Comparison of ENCODE assay signal across 32 cellular contexts in genomic region chr20:29876911-29877285, GRCh38.
A peak's percentile ranks its signal among the peaks of the same experiment; 100 is the strongest.
DNase-seq lines count a peak whose midpoint lies in the region; ATAC-seq and TF ChIP-seq lines count a peak whose summit lies in the region.
"Had no signal": no experiment of that assay in that cellular context is flagged by ENCODE, and none has a peak within 500 bp of the region (broad histone marks: within the 10 kb centered on the region; RNA-seq: fewer than 3 reads in every experiment).

No MANE protein-coding gene starts in this region.

- DNase-seq in SK-N-SH, result peak; percentile 25
- peak; percentile 4 for DNase-seq in HuH-7.5 (ENCODE audit: low spot score)
- DNase-seq in spleen, result peak; percentile 79
- DNase-seq in CD4-positive, alpha-beta T cell, result no peak
- DNase-seq in activated gamma-delta T cell (lab: John Stamatoyannopoulos, UW), result no peak
- DNase-seq in HFFc6, result no peak
- DNase-seq: activated CD4-positive, alpha-beta T cell treated with anti-CD3 and anti-CD28 coated beads for 48 hours; activated naive CD4-positive, alpha-beta T cell treated with Interleukin-2 at 50 U/mL for 16 hours; activated T-cell treated with anti-CD3 and anti-CD28 coated beads, Interleukin-2, amount 50 U/mL, for 24 hours; dermis blood vessel endothelial cell; DND-41; esophagus squamous epithelium; foreskin keratinocyte; mammary epithelial cell; NCI-H1048; NCI-H1694; NCI-H526; nephron progenitor cell; PC-9; Right ventricle myocardium superior; stimulated activated naive CD4-positive, alpha-beta T cell; SW 1271; T-helper 9 cell; WERI-Rb-1 had no signal

- no peaks in the 10 kb centered on the region for H3K4me1 Mint-ChIP-seq in CD4-positive, alpha-beta T cell (ENCODE audit: low read depth)
- no peaks in the 10 kb centered on the region for H3K4me1 Mint-ChIP-seq in HFFc6 (ENCODE audit: low read depth)
- H3K4me1 Mint-ChIP-seq: CD14-positive monocyte, nephron progenitor cell had no signal

- intact Hi-C loops in spleen (cut with DNase I; ENCODE audit: low total_unique reads), result no loop called here
- intact Hi-C loops in CD4-positive, alpha-beta T cell (cut with DNase I, micrococcal nuclease), result no loop called here

- POLR2A ChIA-PET in SK-N-SH (lab: Yijun Ruan, JAX), result interaction anchor here (0.8 kb wide), 1 partner anchor 935 kb away, joined by 5 read pairs; no protein-coding TSS in a partner anchor
- POLR2A ChIA-PET in CD4-positive, alpha-beta T cell (lab: Charles Lee), result no interaction called here

- no peak for TF ChIP-seq POLR2A in spleen (IDR thresholded peaks at IDR 0.05)

- no peaks in the 10 kb centered on the region for H3K27me3 ChIP-seq in SK-N-SH (ENCODE audit: insufficient read depth)
- peaks cover 0 to 12% (median 0%) of the 10 kb centered on the region in 7 donors for H3K27me3 ChIP-seq in spleen (replicated peaks in 1 of 7)
- H3K27me3 ChIP-seq in CD4-positive, alpha-beta T cell (ENCODE audit: control insufficient read depth, insufficient read depth, low read length), result no peaks in the 10 kb centered on the region
- H3K27me3 ChIP-seq: adrenal gland, body of pancreas, foreskin keratinocyte, heart left ventricle, upper lobe of left lung had no signal

- TF ChIP-seq RAD21 in SK-N-SH (IDR thresholded peaks at IDR 0.05; ENCODE audit: low read length), result no peak

- H3K36me3 Mint-ChIP-seq in CD4-positive, alpha-beta T cell (ENCODE audit: low read depth), result peaks cover 4% of the 10 kb centered on the region
- H3K36me3 Mint-ChIP-seq in HFFc6 (ENCODE audit: low read depth), result peaks cover 22% of the 10 kb centered on the region
- H3K36me3 Mint-ChIP-seq: CD14-positive monocyte had no signal

- ATAC-seq in SK-N-SH treated with all-trans-retinoic acid at 6 μM for 48 hours, result no peak
- ATAC-seq in CD4-positive, alpha-beta T cell (ENCODE audit: poor library complexity), result no peak
- ATAC-seq: body of pancreas, foreskin keratinocyte, heart left ventricle had no signal

- H3K27ac Mint-ChIP-seq in CD4-positive, alpha-beta T cell, result no peak overlapping the region
- H3K27ac Mint-ChIP-seq in HFFc6, result no peak overlapping the region
- H3K27ac Mint-ChIP-seq: activated T-cell treated with anti-CD3 and anti-CD28 coated beads, Interleukin-2, amount 50 U/mL, for 24 hours; CD14-positive monocyte; nephron progenitor cell had no signal

- CTCF ChIA-PET in SK-N-SH (lab: Yijun Ruan, JAX), result no interaction called here
- CTCF ChIA-PET in CD4-positive, alpha-beta T cell (lab: Charles Lee), result no interaction called here

- no peak overlapping the region for H3K9ac ChIP-seq in SK-N-SH

- H3K4me3 Mint-ChIP-seq in CD4-positive, alpha-beta T cell, result no peak overlapping the region
- H3K4me3 Mint-ChIP-seq in HFFc6, result no peak overlapping the region
- H3K4me3 Mint-ChIP-seq: activated T-cell treated with anti-CD3 and anti-CD28 coated beads, Interleukin-2, amount 50 U/mL, for 24 hours; CD14-positive monocyte; nephron progenitor cell had no signal

- WGBS in SK-N-SH (ENCODE audit: low lambda C conversion rate), result 68% methylated on average over 10 of the region's 10 CpGs
- 74 to 85% (median 81%) methylated on average over 10 of the region's 10 CpGs for WGBS in spleen, 5 donors

- TF ChIP-seq CTCF in SK-N-SH (IDR thresholded peaks at IDR 0.05), result no peak
- no peak for TF ChIP-seq CTCF in spleen (IDR thresholded peaks at IDR 0.05 in 8 of 11, conservative IDR thresholded peaks at IDR 0.05 in 3 of 11)
- no peak for TF ChIP-seq CTCF in CD4-positive, alpha-beta T cell (IDR thresholded peaks at IDR 0.05)
- no peak for TF ChIP-seq CTCF in HFFc6 (IDR thresholded peaks at IDR 0.05)

- no peaks in the 10 kb centered on the region for H3F3A ChIP-seq in SK-N-SH (replicated peaks; ENCODE audit: insufficient read depth)

- no peak overlapping the region for H3K4me3 ChIP-seq in SK-N-SH (ENCODE audit: low read depth in 2 of 2, low read length in 1 of 2)
- 0 out of 2 replicates have a peak overlapping the region, but pooled peaks have one; percentile 1 for H3K4me3 ChIP-seq in iPS-18c (ENCODE audit: insufficient read depth, low read depth, low read length)
- no peak overlapping the region for H3K4me3 ChIP-seq in spleen
- H3K4me3 ChIP-seq: adrenal gland, body of pancreas, esophagus squamous epithelium, heart left ventricle, PC-9, skin epidermis, upper lobe of left lung had no signal

- peaks cover 3% of the 10 kb centered on the region; the same call in 1 of the 2 replicates for H3K9me3 ChIP-seq in SK-N-SH
- H3K9me3 ChIP-seq in iPS-18c (ENCODE audit: control insufficient read depth, insufficient read depth, low read length), result peaks cover 31% of the 10 kb centered on the region
- peaks cover 0 to 82% (median 69%) of the 10 kb centered on the region in 8 donors for H3K9me3 ChIP-seq in spleen
- peaks cover 22% of the 10 kb centered on the region for H3K9me3 ChIP-seq in CD4-positive, alpha-beta T cell (ENCODE audit: control insufficient read depth, low read length)
- H3K9me3 ChIP-seq: adrenal gland had no signal

- H3K79me2 ChIP-seq in SK-N-SH (ENCODE audit: insufficient read depth), result no peaks in the 10 kb centered on the region

- no peaks in the 10 kb centered on the region for H3K36me3 ChIP-seq in SK-N-SH (replicated peaks in 1 of 2; ENCODE audit: control insufficient read depth in 1 of 2, insufficient read depth in 2 of 2, low read length in 1 of 2)
- no peaks in the 10 kb centered on the region for H3K36me3 ChIP-seq in spleen
- H3K36me3 ChIP-seq: adrenal gland, esophagus squamous epithelium, heart left ventricle, upper lobe of left lung, WERI-Rb-1 had no signal

- no peak overlapping the region for H2AFZ ChIP-seq in SK-N-SH (ENCODE audit: low read depth)
- H2AFZ ChIP-seq: PC-9 had no signal

- H3K9me3 Mint-ChIP-seq in CD4-positive, alpha-beta T cell, result peaks cover 27% of the 10 kb centered on the region
- H3K9me3 Mint-ChIP-seq in HFFc6, result peaks cover 56% of the 10 kb centered on the region

- no peaks in the 10 kb centered on the region for H4K20me1 ChIP-seq in SK-N-SH (ENCODE audit: insufficient read depth)

- H3K4me1 ChIP-seq in SK-N-SH (ENCODE audit: control insufficient read depth in 1 of 2, insufficient read depth in 2 of 2, low read depth in 1 of 2, low read length in 1 of 2) (peaks cover 0 to 11% of the 10 kb centered on the region in 2 experiments; a peak in 1 of 4 replicates), spleen (no peaks in the 10 kb centered on the region)
- H3K4me1 ChIP-seq: adrenal gland, body of pancreas, esophagus squamous epithelium, foreskin keratinocyte, heart left ventricle, upper lobe of left lung had no signal

- H3K27ac ChIP-seq in SK-N-SH (ENCODE audit: low read depth in 2 of 2, low read length in 1 of 2) (no peak overlapping the region), spleen (no peak overlapping the region)
- H3K27ac ChIP-seq in CD4-positive, alpha-beta T cell (ENCODE audit: low read depth, low read length), result no peak overlapping the region
- H3K27ac ChIP-seq: adrenal gland, body of pancreas, esophagus squamous epithelium, foreskin keratinocyte, heart left ventricle, PC-9, skin epidermis, upper lobe of left lung, WERI-Rb-1 had no signal

- H3K4me2 ChIP-seq in SK-N-SH, result no peak overlapping the region
- H3K4me2 ChIP-seq: PC-9 had no signal

- no peaks in the 10 kb centered on the region for H3K9me2 ChIP-seq in SK-N-SH

- no peaks in the 10 kb centered on the region for H3K27me3 Mint-ChIP-seq in CD4-positive, alpha-beta T cell
- no peaks in the 10 kb centered on the region for H3K27me3 Mint-ChIP-seq in HFFc6 (ENCODE audit: insufficient read depth)
- H3K27me3 Mint-ChIP-seq: activated T-cell treated with anti-CD3 and anti-CD28 coated beads, Interleukin-2, amount 50 U/mL, for 24 hours had no signal

- no peak for TF ChIP-seq EP300 in SK-N-SH (IDR thresholded peaks at IDR 0.05; ENCODE audit: borderline replicate concordance in 1 of 2, low read depth in 1 of 2, low read length in 1 of 2)

TF ChIP-seq in SK-N-SH, 30 proteins besides CTCF, POLR2A, EP300 and RAD21:
- TF ChIP-seq USF1 (IDR thresholded peaks at IDR 0.05; ENCODE audit: borderline replicate concordance, low read depth) (no peak), ELF1 (IDR thresholded peaks at IDR 0.05) (no peak), FOXJ3 (CRISPR knock-in tag; IDR thresholded peaks at IDR 0.05) (no peak)

TF ChIP-seq in SK-N-SH treated with all-trans-retinoic acid at 6 μM for 48 hours, 23 proteins besides CTCF, POLR2A, EP300 and RAD21:
- TF ChIP-seq ZNF8 (CRISPR knock-in tag; IDR thresholded peaks at IDR 0.05) (no peak), PPARA (CRISPR knock-in tag; IDR thresholded peaks at IDR 0.05; ENCODE audit: borderline replicate concordance) (no peak), PATZ1 (CRISPR knock-in tag; IDR thresholded peaks at IDR 0.05; ENCODE audit: borderline replicate concordance) (no peak), ARNTL (CRISPR knock-in tag; IDR thresholded peaks at IDR 0.05; ENCODE audit: borderline replicate concordance, low read depth) (no peak), ZNF70 (CRISPR knock-in tag; IDR thresholded peaks at IDR 0.05) (no peak), ZC3H10 (CRISPR knock-in tag; IDR thresholded peaks at IDR 0.05) (no peak), ZNF565 (CRISPR knock-in tag; conservative IDR thresholded peaks at IDR 0.05; ENCODE audit: low read depth) (no peak), TCF4 (CRISPR knock-in tag; IDR thresholded peaks at IDR 0.05; ENCODE audit: borderline replicate concordance) (no peak), ESRRG (CRISPR knock-in tag; IDR thresholded peaks at IDR 0.05) (no peak), RARB (CRISPR knock-in tag; IDR thresholded peaks at IDR 0.05) (no peak), ZFP3 (CRISPR knock-in tag; IDR thresholded peaks at IDR 0.05) (no peak), OSR1 (CRISPR knock-in tag; IDR thresholded peaks at IDR 0.05) (no peak), GLIS3 (CRISPR knock-in tag; IDR thresholded peaks at IDR 0.05) (no peak)
TF ChIP-seq in SK-N-SH treated with all-trans-retinoic acid at 6 μM for 48 hours: peak in this region for 0.

Comparison
In these comparisons a context has a peak if more than half of its experiments do, and no peak if none do; other contexts are left out.
1. DNase-seq: peak in SK-N-SH (single experiment), HuH-7.5 (single experiment) and spleen (single experiment); none in CD4-positive, alpha-beta T cell (0 of 10), activated gamma-delta T cell (single experiment) and HFFc6 (single experiment).